Comparison of ENCODE assay signal across 34 cellular contexts in the genomic region with DNA sequence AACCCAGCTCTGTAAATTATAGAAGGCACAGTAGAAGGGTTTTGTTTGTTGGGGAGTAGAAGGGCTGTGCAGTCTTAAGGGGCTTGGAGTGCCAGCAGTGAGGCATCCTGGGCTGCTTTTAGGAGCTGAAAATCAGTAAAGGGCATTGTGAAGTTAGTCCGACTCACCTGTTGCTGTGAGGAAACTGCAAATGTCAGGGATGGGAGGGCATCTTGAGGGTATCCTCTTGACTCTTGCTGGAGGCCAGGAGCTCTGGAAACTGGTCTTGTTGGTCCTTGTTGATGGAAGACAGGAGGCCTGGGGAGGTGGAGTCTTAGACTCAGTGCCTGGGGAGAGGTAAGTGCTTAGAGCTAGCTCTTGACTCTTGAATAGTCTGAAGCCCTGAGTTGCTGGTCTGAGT.
"Had no signal": no experiment of that assay in that cellular context is flagged by ENCODE, and none has a peak within 500 bp of the region (broad histone marks: within the 10 kb centered on the region; RNA-seq: fewer than 3 reads in every experiment).

No MANE protein-coding gene starts in this region.

- H3K27ac ChIP-seq: KMS-11 had no signal

- H3K9me3 ChIP-seq: MG63 had no signal

- H3K27me3 ChIP-seq: MG63 had no signal

- H3K4me3 ChIP-seq: MG63 had no signal

- DNase-seq: Karpas-422, Kasumi-1, MG63, MM.1S, MV-4-11, NCI-H1048, NCI-H1092, NCI-H1092 treated with DMSO at 0.1 percent for 48 hours, NCI-H1105, NCI-H1105 treated with DMSO at 0.1 percent for 48 hours, NCI-H1417, NCI-H1417 treated with DMSO at 0.1 percent for 48 hours, NCI-H1436, NCI-H1436 treated with DMSO at 0.1 percent for 48 hours, NCI-H146, NCI-H1694, NCI-H1694 treated with DMSO at 0.1 percent for 48 hours, NCI-H187, NCI-H187 treated with DMSO at 0.1 percent for 48 hours, NCI-H1930, NCI-H2029, NCI-H2029 treated with DMSO at 0.1 percent for 48 hours, NCI-H2081, NCI-H2081 treated with DMSO at 0.1 percent for 48 hours, NCI-H2107, NCI-H2171, NCI-H2171 treated with DMSO at 0.1 percent for 48 hours, NCI-H2227 treated with DMSO at 0.1 percent for 48 hours, NCI-H226, NCI-H345, NCI-H446, NCI-H446 treated with DMSO at 0.1 percent for 48 hours, NCI-H510A had no signal
